10 cellular contexts compared by ENCODE assay signal in genomic region chr7:149007615-149008014, GRCh38. TPM values are rescaled to one million over a fixed set of nuclear protein-coding genes. Genes with fewer than 3 reads are reported as not detected.
DNase-seq lines count a peak whose midpoint lies in the region; ATAC-seq and TF ChIP-seq lines count a peak whose summit lies in the region.
"Had no signal": no experiment of that assay in that cellular context is flagged by ENCODE, and none has a peak within 500 bp of the region (broad histone marks: within the 10 kb centered on the region; RNA-seq: fewer than 3 reads in every experiment).

No MANE protein-coding gene starts in this region.

- H3K27ac Mint-ChIP-seq in effector memory CD8-positive, alpha-beta T cell, result no peak overlapping the region
- H3K27ac Mint-ChIP-seq in naive thymus-derived CD8-positive, alpha-beta T cell, result peak overlapping the region in 2 of 10 donors; percentile 21 to 35

- H3K4me1 ChIP-seq in A673 (ENCODE audit: insufficient read depth, low read length, poor library complexity, severe bottlenecking), result no peaks in the 10 kb centered on the region
- H3K4me1 ChIP-seq in PC-3 (ENCODE audit: insufficient read depth, low read length), result no peaks in the 10 kb centered on the region

- H3K9me3 Mint-ChIP-seq in effector memory CD8-positive, alpha-beta T cell, result no peaks in the 10 kb centered on the region
- no peaks in the 10 kb centered on the region for H3K9me3 Mint-ChIP-seq in naive thymus-derived CD8-positive, alpha-beta T cell
- H3K9me3 Mint-ChIP-seq: activated T-helper 17 cell treated with anti-CD3 and anti-CD28 coated beads, Interleukin-2, amount 50 U/mL, for 72 hours had no signal

- no peak overlapping the region for H3K4me2 ChIP-seq in PC-3 (ENCODE audit: low read length)

- H3K36me3 ChIP-seq in A673 (ENCODE audit: insufficient read depth, low read length, poor library complexity, severe bottlenecking), result peaks cover 92% of the 10 kb centered on the region
- H3K36me3 ChIP-seq in PC-3 (ENCODE audit: low read depth, low read length), result peaks cover 69% of the 10 kb centered on the region

- H4K20me1 ChIP-seq in PC-3 (ENCODE audit: low read length), result 0 out of 2 replicates have a peak, but pooled peaks cover 3% of the 10 kb centered on the region

- intact Hi-C loops in A673 (cut with micrococcal nuclease; ENCODE audit: unreplicated experiment), result no loop called here
- intact Hi-C loops in PC-3 (cut with micrococcal nuclease), result no loop called here

- CTCF ChIA-PET in A673 (lab: Charles Lee) (interaction anchor here (0.7 to 3.1 kb wide), 2 partner anchors 58 to 200 kb away, joined by 5 to 30 read pairs; no protein-coding TSS in a partner anchor), PC-3 (lab: Charles Lee) (interaction anchor here (1.1 to 1.5 kb wide), 2 partner anchors 59 to 87 kb away, joined by 5 to 6 read pairs; no protein-coding TSS in a partner anchor)

- DNase-seq in A673 (ENCODE audit: low spot score) (no peak), PC-3 (no peak), fibroblast of pulmonary artery (ENCODE audit: low read depth) (no peak), Ammon's horn (ENCODE audit: low spot score) (no peak), H4 (ENCODE audit: low spot score) (no peak)
- DNase-seq in effector memory CD8-positive, alpha-beta T cell, result no peak
- no peak for DNase-seq in naive thymus-derived CD8-positive, alpha-beta T cell
- DNase-seq: activated CD4-positive, alpha-beta T cell treated with anti-CD3 and anti-CD28 coated beads for 1 hour had no signal

- H3K4me3 Mint-ChIP-seq in effector memory CD8-positive, alpha-beta T cell, result no peak overlapping the region
- H3K4me3 Mint-ChIP-seq in naive thymus-derived CD8-positive, alpha-beta T cell, result no peak overlapping the region
- H3K4me3 Mint-ChIP-seq: activated T-helper 17 cell treated with anti-CD3 and anti-CD28 coated beads, Interleukin-2, amount 50 U/mL, for 72 hours had no signal

- H3K27me3 Mint-ChIP-seq in effector memory CD8-positive, alpha-beta T cell, result no peaks in the 10 kb centered on the region
- no peaks in the 10 kb centered on the region for H3K27me3 Mint-ChIP-seq in naive thymus-derived CD8-positive, alpha-beta T cell
- H3K27me3 Mint-ChIP-seq: activated T-helper 17 cell treated with anti-CD3 and anti-CD28 coated beads, Interleukin-2, amount 50 U/mL, for 72 hours had no signal

- ATAC-seq in PC-3, result no peak
- ATAC-seq in effector memory CD8-positive, alpha-beta T cell (replicated peaks), result no peak
- ATAC-seq in naive thymus-derived CD8-positive, alpha-beta T cell, result no peak
- ATAC-seq: activated T-helper 17 cell treated with anti-CD3 and anti-CD28 coated beads, Interleukin-2, amount 50 U/mL, for 72 hours had no signal

- no peak overlapping the region for H3K27ac ChIP-seq in A673 (ENCODE audit: low read depth, low read length, poor library complexity, severe bottlenecking)
- no peak overlapping the region for H3K27ac ChIP-seq in PC-3 (ENCODE audit: low read length)

- H3K9me2 ChIP-seq in PC-3 (replicated peaks; ENCODE audit: low read length), result no peaks in the 10 kb centered on the region

- H3K4me3 ChIP-seq in A673 (ENCODE audit: low read depth, low read length, poor library complexity, severe bottlenecking) (no peak overlapping the region), GM12875 (ENCODE audit: low read depth, low read length) (no peak overlapping the region), PC-3 (ENCODE audit: low read length) (no peak overlapping the region), fibroblast of pulmonary artery (replicated peaks; ENCODE audit: low read depth, low read length) (no peak overlapping the region)

- no peak overlapping the region for H2AFZ ChIP-seq in PC-3 (ENCODE audit: low read length)

- no peak overlapping the region for H3K9ac ChIP-seq in PC-3 (ENCODE audit: low read length)

- no peaks in the 10 kb centered on the region for H3F3A ChIP-seq in PC-3 (ENCODE audit: low read length, unreplicated experiment)

- H3K9me3 ChIP-seq in A673 (ENCODE audit: low read depth, low read length, poor library complexity, severe bottlenecking) (no peaks in the 10 kb centered on the region), PC-3 (ENCODE audit: low read length) (no peaks in the 10 kb centered on the region)

- peaks cover 9 to 12% of the 10 kb centered on the region in 2 donors for H3K4me1 Mint-ChIP-seq in effector memory CD8-positive, alpha-beta T cell (ENCODE audit: low read depth in 2 of 2)
- H3K4me1 Mint-ChIP-seq in naive thymus-derived CD8-positive, alpha-beta T cell, result peaks cover 4 to 12% (median 8%) of the 10 kb centered on the region in 4 donors
- H3K4me1 Mint-ChIP-seq: activated T-helper 17 cell treated with anti-CD3 and anti-CD28 coated beads, Interleukin-2, amount 50 U/mL, for 72 hours had no signal

- BruUV-seq in A673 (replicated peaks; lab: Mats Ljungman, UMichigan) (no TSS peak), PC-3 (replicated peaks; lab: Mats Ljungman, UMichigan) (no TSS peak)

- no peaks in the 10 kb centered on the region for H3K27me3 ChIP-seq in A673 (replicated peaks; ENCODE audit: insufficient read depth, low read depth, low read length, poor library complexity)
- H3K27me3 ChIP-seq in PC-3 (ENCODE audit: low read length), result no peaks in the 10 kb centered on the region

- H3K36me3 Mint-ChIP-seq in effector memory CD8-positive, alpha-beta T cell (ENCODE audit: insufficient read depth), result peaks cover 55% of the 10 kb centered on the region
- H3K36me3 Mint-ChIP-seq in naive thymus-derived CD8-positive, alpha-beta T cell, result peaks cover 0 to 80% (median 4%) of the 10 kb centered on the region in 3 donors

- no peaks in the 10 kb centered on the region for H3K79me2 ChIP-seq in PC-3 (ENCODE audit: low read length)

- POLR2A ChIA-PET in A673 (lab: Charles Lee; ENCODE audit: low non-redundant PET), result no interaction called here
- POLR2A ChIA-PET in PC-3 (lab: Charles Lee; ENCODE audit: unreplicated experiment), result no interaction called here
- POLR2A ChIA-PET in naive thymus-derived CD8-positive, alpha-beta T cell (lab: Charles Lee), result interaction anchor here (1.4 kb wide), 1 partner anchor 58 kb away, joined by 9 read pairs; no protein-coding TSS in a partner anchor

- TF ChIP-seq CTCF in A673 (conservative IDR thresholded peaks at IDR 0.05; ENCODE audit: low read depth, low read length) (peak; percentile 26; the same call in 1 of the 2 replicates), GM12875 (IDR thresholded peaks at IDR 0.05; ENCODE audit: borderline replicate concordance, insufficient read depth, low read depth, low read length) (0 out of 2 replicates have a peak, but pooled peaks have one; percentile 15), PC-3 (conservative IDR thresholded peaks at IDR 0.05; ENCODE audit: low read depth, low read length) (peak; percentile 5; the same call in 1 of the 2 replicates), fibroblast of pulmonary artery (IDR thresholded peaks at IDR 0.05; ENCODE audit: low read length, missing control alignments) (peak; percentile 15)

RNA-seq across cellular contexts. Expression of gene PDIA4, which starts 20.7 kb away (rescaled TPM):
- total RNA-seq in A673 (2021) (235 and 254 TPM in 2 replicates), PC-3 (2014; rRNA removed) (249 and 253 TPM in 2 replicates)
- 307 and 318 TPM in 2 replicates for total RNA-seq in H4 (2014; rRNA removed; shearing (Covaris generic))
- 10 to 100 TPM; 43.2 to 44.8 TPM for total RNA-seq in naive thymus-derived CD8-positive, alpha-beta T cell
- polyA plus RNA-seq in naive thymus-derived CD8-positive, alpha-beta T cell, result 10 to 100 TPM; 80.3 to 94.0 (median 89.5) TPM
